ENCODE assay signal across 1 cellular context in the genomic region with DNA sequence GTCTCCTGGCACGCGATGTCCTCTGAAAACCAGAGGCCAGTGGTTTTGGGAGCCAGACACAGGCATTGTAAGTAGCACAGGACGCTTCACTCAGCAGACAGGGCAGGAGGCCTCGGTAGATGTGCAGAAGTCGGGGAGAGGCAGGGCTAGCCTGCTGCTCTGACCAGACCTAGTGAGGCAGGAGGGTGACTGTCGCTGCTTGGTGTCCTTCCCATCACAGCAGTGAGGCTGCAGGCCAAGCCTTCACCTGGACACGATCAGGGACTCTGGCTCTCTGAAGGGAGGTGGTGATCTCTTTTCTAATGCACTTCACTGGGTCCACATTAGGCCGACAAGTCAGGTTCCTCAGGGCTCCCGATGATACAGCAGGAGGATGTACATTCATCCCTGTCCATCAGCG.
TF ChIP-seq lines count a peak whose summit lies in the region.

No MANE protein-coding gene starts in this region.

TF ChIP-seq in GM23338, 12 proteins besides CTCF, POLR2A, EP300 and RAD21 (continued from another document):
- TF ChIP-seq, protein P1, sequence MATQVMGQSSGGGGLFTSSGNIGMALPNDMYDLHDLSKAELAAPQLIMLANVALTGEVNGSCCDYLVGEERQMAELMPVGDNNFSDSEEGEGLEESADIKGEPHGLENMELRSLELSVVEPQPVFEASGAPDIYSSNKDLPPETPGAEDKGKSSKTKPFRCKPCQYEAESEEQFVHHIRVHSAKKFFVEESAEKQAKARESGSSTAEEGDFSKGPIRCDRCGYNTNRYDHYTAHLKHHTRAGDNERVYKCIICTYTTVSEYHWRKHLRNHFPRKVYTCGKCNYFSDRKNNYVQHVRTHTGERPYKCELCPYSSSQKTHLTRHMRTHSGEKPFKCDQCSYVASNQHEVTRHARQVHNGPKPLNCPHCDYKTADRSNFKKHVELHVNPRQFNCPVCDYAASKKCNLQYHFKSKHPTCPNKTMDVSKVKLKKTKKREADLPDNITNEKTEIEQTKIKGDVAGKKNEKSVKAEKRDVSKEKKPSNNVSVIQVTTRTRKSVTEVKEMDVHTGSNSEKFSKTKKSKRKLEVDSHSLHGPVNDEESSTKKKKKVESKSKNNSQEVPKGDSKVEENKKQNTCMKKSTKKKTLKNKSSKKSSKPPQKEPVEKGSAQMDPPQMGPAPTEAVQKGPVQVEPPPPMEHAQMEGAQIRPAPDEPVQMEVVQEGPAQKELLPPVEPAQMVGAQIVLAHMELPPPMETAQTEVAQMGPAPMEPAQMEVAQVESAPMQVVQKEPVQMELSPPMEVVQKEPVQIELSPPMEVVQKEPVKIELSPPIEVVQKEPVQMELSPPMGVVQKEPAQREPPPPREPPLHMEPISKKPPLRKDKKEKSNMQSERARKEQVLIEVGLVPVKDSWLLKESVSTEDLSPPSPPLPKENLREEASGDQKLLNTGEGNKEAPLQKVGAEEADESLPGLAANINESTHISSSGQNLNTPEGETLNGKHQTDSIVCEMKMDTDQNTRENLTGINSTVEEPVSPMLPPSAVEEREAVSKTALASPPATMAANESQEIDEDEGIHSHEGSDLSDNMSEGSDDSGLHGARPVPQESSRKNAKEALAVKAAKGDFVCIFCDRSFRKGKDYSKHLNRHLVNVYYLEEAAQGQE (IDR thresholded peaks at IDR 0.05; ENCODE audit: unreplicated experiment) = no peak
- TF ChIP-seq JUNB (IDR thresholded peaks at IDR 0.05; ENCODE audit: unreplicated experiment) = no peak
- TF ChIP-seq EZH2 (IDR thresholded peaks at IDR 0.05; ENCODE audit: low read depth, unreplicated experiment) = no peak
- no peak for TF ChIP-seq ZNF114 (CRISPR knock-in tag; IDR thresholded peaks at IDR 0.05)
